16 cellular contexts compared by ENCODE assay signal in genomic region chr13:49810825-49811526, GRCh38. TPM values are rescaled to one million over a fixed set of nuclear protein-coding genes. Genes with fewer than 3 reads are reported as not detected.
DNase-seq lines count a peak whose midpoint lies in the region; FAIRE-seq and TF ChIP-seq lines count a peak whose summit lies in the region.
"Had no signal": no experiment of that assay in that cellular context is flagged by ENCODE, and none has a peak within 500 bp of the region (broad histone marks: within the 10 kb centered on the region; RNA-seq: fewer than 3 reads in every experiment).

No MANE protein-coding gene starts in this region.

- H3K79me2 ChIP-seq in astrocyte (ENCODE audit: insufficient read depth, low read length) = no peaks in the 10 kb centered on the region

- peaks cover 8% of the 10 kb centered on the region for H3K4me1 Mint-ChIP-seq in astrocyte (ENCODE audit: low read depth, unreplicated experiment)
- H3K4me1 Mint-ChIP-seq: activated naive CD8-positive, alpha-beta T cell treated with anti-CD3 and anti-CD28 coated beads, Interleukin-2, amount 50 U/mL, for 24 hours had no signal

- peaks cover 3% of the 10 kb centered on the region for H3K9me3 Mint-ChIP-seq in astrocyte (ENCODE audit: unreplicated experiment)
- H3K9me3 Mint-ChIP-seq: activated naive CD8-positive, alpha-beta T cell treated with anti-CD3 and anti-CD28 coated beads, Interleukin-2, amount 50 U/mL, for 24 hours; natural killer cell treated with Interleukin-12 subunit alpha and Interleukin-12 subunit beta and Interleukin-15 and Interleukin-18, amount 100 ng/mL, for 72 hours had no signal

- intact Hi-C loops in left ventricle myocardium inferior (cut with micrococcal nuclease) = no loop called here

- H3K4me1 ChIP-seq in astrocyte (ENCODE audit: insufficient read depth, low read length) (no peaks in the 10 kb centered on the region), left ventricle myocardium inferior (peaks cover 33% of the 10 kb centered on the region), small intestine (ENCODE audit: control insufficient read depth in 2 of 2, insufficient read depth in 1 of 2, low read depth in 1 of 2, low read length in 1 of 2) (peaks cover 0 to 2% of the 10 kb centered on the region in 2 donors)

- 41 to 51% (median 49%) methylated on average over 4 of the region's 4 CpGs for WGBS in small intestine, 3 donors

- H3K27me3 Mint-ChIP-seq in astrocyte (ENCODE audit: low read depth, unreplicated experiment) = peaks cover 5% of the 10 kb centered on the region

- H3K4me3 ChIP-seq in astrocyte (ENCODE audit: insufficient read depth, low read depth, low read length) = no peak overlapping the region
- no peak overlapping the region for H3K4me3 ChIP-seq in left ventricle myocardium inferior
- no peak overlapping the region for H3K4me3 ChIP-seq in skeletal muscle cell (ENCODE audit: low read depth, low read length)
- H3K4me3 ChIP-seq in small intestine (ENCODE audit: low read depth in 1 of 2, low read length in 2 of 2) = no peak overlapping the region

- H3K27me3 ChIP-seq in astrocyte (ENCODE audit: insufficient read depth, low read length) = peaks cover 9% of the 10 kb centered on the region
- H3K27me3 ChIP-seq in left ventricle myocardium inferior (ENCODE audit: low read depth) = no peaks in the 10 kb centered on the region
- no peaks in the 10 kb centered on the region for H3K27me3 ChIP-seq in small intestine (ENCODE audit: control insufficient read depth in 2 of 2, insufficient read depth in 2 of 2, low read length in 2 of 2)

- H3K27ac ChIP-seq in astrocyte (ENCODE audit: low read depth, low read length) = no peak overlapping the region
- peak overlapping the region; percentile 58 for H3K27ac ChIP-seq in left ventricle myocardium inferior (replicated peaks)
- H3K27ac ChIP-seq in small intestine (ENCODE audit: low read depth in 1 of 2, low read length in 1 of 2) = peak overlapping the region in 1 of 2 donors; percentile 35

- DNase-seq in GM20000 (ENCODE audit: low spot score) = peak; percentile 22
- DNase-seq in astrocyte (ENCODE audit: low read depth) = peak; percentile 47
- no peak for DNase-seq in left ventricle myocardium inferior
- DNase-seq in skeletal muscle cell (ENCODE audit: low read depth) = peak; percentile 47
- no peak for DNase-seq in small intestine
- no peak for DNase-seq in stimulated activated CD4-positive, alpha-beta T cell treated with anti-CD3 and anti-CD28 coated beads, Interleukin-1b, Interleukin-23, amount 100 ng/mL, for 48 hours
- DNase-seq in NK-92 treated with Interleukin-12 subunit alpha and Interleukin-12 subunit beta, amount 100 ng/mL, for 24 hours (lab: John Stamatoyannopoulos, UW) = no peak
- DNase-seq in NCI-H510A (lab: John Stamatoyannopoulos, UW) = no peak
- DNase-seq: activated CD8-positive, alpha-beta memory T cell treated with anti-CD3 and anti-CD28 coated beads for 24 hours; activated naive CD8-positive, alpha-beta T cell treated with anti-CD3 and anti-CD28 coated beads, Interleukin-2, amount 50 U/mL, for 24 hours; NCI-H1694 treated with DMSO at 0.1 percent for 48 hours; stimulated activated CD4-positive, alpha-beta T cell treated with anti-CD3 and anti-CD28 coated beads, Interleukin-15, amount 100 ng/mL, for 24 hours; T-helper 9 cell had no signal

- no peak overlapping the region for H2AFZ ChIP-seq in astrocyte (ENCODE audit: low read depth, low read length)

- no peak overlapping the region for H3K4me2 ChIP-seq in astrocyte (ENCODE audit: low read length)

- FAIRE-seq in astrocyte (lab: Jason Lieb, UNC) = no peak
- FAIRE-seq in small intestine (lab: Jason Lieb, UNC) = no peak
- FAIRE-seq: GM19239, H54 had no signal

- H4K20me1 ChIP-seq in astrocyte (ENCODE audit: insufficient read depth, low read length) = no peaks in the 10 kb centered on the region

- no peaks in the 10 kb centered on the region for H3K36me3 Mint-ChIP-seq in astrocyte (ENCODE audit: low read depth, unreplicated experiment)
- H3K36me3 Mint-ChIP-seq: natural killer cell treated with Interleukin-12 subunit alpha and Interleukin-12 subunit beta and Interleukin-15 and Interleukin-18, amount 100 ng/mL, for 72 hours had no signal

- no peak for TF ChIP-seq CTCF in GM20000 (IDR thresholded peaks at IDR 0.05; ENCODE audit: extremely low read depth, missing control alignments)
- no peak for TF ChIP-seq CTCF in astrocyte (IDR thresholded peaks at IDR 0.05; ENCODE audit: insufficient read depth, low read depth, low read length)
- TF ChIP-seq CTCF in left ventricle myocardium inferior (IDR thresholded peaks at IDR 0.05; ENCODE audit: borderline replicate concordance) = no peak

- H3K4me3 Mint-ChIP-seq in astrocyte (ENCODE audit: unreplicated experiment) = no peak overlapping the region
- H3K4me3 Mint-ChIP-seq: activated naive CD8-positive, alpha-beta T cell treated with anti-CD3 and anti-CD28 coated beads, Interleukin-2, amount 50 U/mL, for 24 hours; natural killer cell treated with Interleukin-12 subunit alpha and Interleukin-12 subunit beta and Interleukin-15 and Interleukin-18, amount 100 ng/mL, for 72 hours had no signal

- H3K9me3 ChIP-seq in astrocyte (ENCODE audit: insufficient read depth, low read depth, low read length) (no peaks in the 10 kb centered on the region), left ventricle myocardium inferior (replicated peaks) (peaks cover 6% of the 10 kb centered on the region), small intestine (ENCODE audit: control insufficient read depth, low read depth) (no peaks in the 10 kb centered on the region)

- H3K9ac ChIP-seq in astrocyte (ENCODE audit: low read length) = no peak overlapping the region

- H3K27ac Mint-ChIP-seq in astrocyte (ENCODE audit: unreplicated experiment) = no peak overlapping the region
- H3K27ac Mint-ChIP-seq: activated naive CD8-positive, alpha-beta T cell treated with anti-CD3 and anti-CD28 coated beads, Interleukin-2, amount 50 U/mL, for 24 hours; natural killer cell treated with Interleukin-12 subunit alpha and Interleukin-12 subunit beta and Interleukin-15 and Interleukin-18, amount 100 ng/mL, for 72 hours had no signal

- H3K36me3 ChIP-seq in astrocyte (ENCODE audit: insufficient read depth, low read length) (no peaks in the 10 kb centered on the region), left ventricle myocardium inferior (no peaks in the 10 kb centered on the region), small intestine (ENCODE audit: control insufficient read depth in 2 of 2, insufficient read depth in 2 of 2, low read length in 2 of 2) (no peaks in the 10 kb centered on the region)

RNA-seq across cellular contexts. Expression of gene KPNA3, which starts 18.5 kb away (rescaled TPM):
- total RNA-seq in astrocyte (54.9 and 62.0 TPM in 2 replicates), left ventricle myocardium inferior (60.0 TPM)
- polyA plus RNA-seq in small intestine = 10 to 100 TPM; 14.3 to 15.2 (median 14.9) TPM

Comparison
In these comparisons a context has a peak if more than half of its experiments do, and no peak if none do; other contexts are left out.
1. DNase-seq: peak in GM20000 (single experiment), astrocyte (single experiment) and skeletal muscle cell (single experiment); none in left ventricle myocardium inferior (single experiment), small intestine (single experiment), stimulated activated CD4-positive, alpha-beta T cell treated with anti-CD3 and anti-CD28 coated beads, Interleukin-1b, Interleukin-23, amount 100 ng/mL, for 48 hours (single experiment), NK-92 treated with Interleukin-12 subunit alpha and Interleukin-12 subunit beta, amount 100 ng/mL, for 24 hours (single experiment) and NCI-H510A (single experiment).